Comparison of ENCODE assay signal across 1 cellular context in the genomic region with DNA sequence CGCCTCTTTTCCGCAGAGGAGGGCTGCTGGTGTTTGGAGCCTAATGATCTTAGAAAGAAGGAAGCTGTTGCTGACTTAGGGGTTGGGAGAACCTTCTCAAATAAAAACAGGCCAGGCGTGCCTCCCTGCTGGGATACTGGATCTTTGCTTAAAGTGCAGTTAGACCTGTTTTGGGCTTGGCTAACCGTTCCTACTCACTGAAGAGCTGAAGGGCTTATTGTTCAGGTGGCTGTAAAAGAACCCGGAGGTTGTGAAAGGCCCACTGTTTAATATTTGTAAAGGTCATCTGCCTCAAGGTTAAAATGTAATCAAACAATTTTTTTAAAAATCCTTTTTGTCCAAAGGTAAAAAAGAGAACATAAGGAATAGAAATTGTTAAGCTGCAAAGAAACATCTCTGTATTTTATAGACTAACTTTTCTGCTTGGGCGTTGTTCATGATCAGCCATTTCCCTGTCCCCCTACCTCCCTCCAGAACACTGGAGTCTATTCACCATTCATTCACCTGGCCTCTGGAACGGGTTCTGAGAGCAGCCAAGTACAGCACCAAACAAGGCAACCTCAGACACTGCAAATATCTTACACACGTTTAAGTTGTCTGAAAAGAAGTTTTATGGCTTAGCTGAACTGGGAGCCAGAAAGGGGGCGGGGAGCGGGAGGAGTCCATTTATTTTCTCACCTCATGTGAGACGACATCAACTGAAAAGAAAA.
TF ChIP-seq lines count a peak whose summit lies in the region.

No MANE protein-coding gene starts in this region.

TF ChIP-seq in HepG2, 621 proteins besides CTCF, POLR2A, EP300 and RAD21 (continued from another document and continues in another):
- TF ChIP-seq, protein P1, sequence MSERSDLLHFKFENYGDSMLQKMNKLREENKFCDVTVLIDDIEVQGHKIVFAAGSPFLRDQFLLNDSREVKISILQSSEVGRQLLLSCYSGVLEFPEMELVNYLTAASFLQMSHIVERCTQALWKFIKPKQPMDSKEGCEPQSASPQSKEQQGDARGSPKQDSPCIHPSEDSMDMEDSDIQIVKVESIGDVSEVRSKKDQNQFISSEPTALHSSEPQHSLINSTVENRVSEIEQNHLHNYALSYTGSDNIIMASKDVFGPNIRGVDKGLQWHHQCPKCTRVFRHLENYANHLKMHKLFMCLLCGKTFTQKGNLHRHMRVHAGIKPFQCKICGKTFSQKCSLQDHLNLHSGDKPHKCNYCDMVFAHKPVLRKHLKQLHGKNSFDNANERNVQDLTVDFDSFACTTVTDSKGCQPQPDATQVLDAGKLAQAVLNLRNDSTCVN (CRISPR knock-in tag; IDR thresholded peaks at IDR 0.05; ENCODE audit: borderline replicate concordance) = peak; percentile 85
- TF ChIP-seq SMARCE1 (IDR thresholded peaks at IDR 0.05; ENCODE audit: borderline replicate concordance) = no peak
- no peak for TF ChIP-seq ZNF124 (CRISPR knock-in tag; IDR thresholded peaks at IDR 0.05)
- TF ChIP-seq ZNF644 (CRISPR knock-in tag; IDR thresholded peaks at IDR 0.05; ENCODE audit: low read depth) = no peak
- TF ChIP-seq, protein P2, sequence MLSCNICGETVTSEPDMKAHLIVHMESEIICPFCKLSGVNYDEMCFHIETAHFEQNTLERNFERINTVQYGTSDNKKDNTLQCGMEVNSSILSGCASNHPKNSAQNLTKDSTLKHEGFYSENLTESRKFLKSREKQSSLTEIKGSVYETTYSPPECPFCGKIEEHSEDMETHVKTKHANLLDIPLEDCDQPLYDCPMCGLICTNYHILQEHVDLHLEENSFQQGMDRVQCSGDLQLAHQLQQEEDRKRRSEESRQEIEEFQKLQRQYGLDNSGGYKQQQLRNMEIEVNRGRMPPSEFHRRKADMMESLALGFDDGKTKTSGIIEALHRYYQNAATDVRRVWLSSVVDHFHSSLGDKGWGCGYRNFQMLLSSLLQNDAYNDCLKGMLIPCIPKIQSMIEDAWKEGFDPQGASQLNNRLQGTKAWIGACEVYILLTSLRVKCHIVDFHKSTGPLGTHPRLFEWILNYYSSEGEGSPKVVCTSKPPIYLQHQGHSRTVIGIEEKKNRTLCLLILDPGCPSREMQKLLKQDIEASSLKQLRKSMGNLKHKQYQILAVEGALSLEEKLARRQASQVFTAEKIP (CRISPR knock-in tag; IDR thresholded peaks at IDR 0.05; ENCODE audit: borderline replicate concordance) = no peak
- TF ChIP-seq, protein P3, sequence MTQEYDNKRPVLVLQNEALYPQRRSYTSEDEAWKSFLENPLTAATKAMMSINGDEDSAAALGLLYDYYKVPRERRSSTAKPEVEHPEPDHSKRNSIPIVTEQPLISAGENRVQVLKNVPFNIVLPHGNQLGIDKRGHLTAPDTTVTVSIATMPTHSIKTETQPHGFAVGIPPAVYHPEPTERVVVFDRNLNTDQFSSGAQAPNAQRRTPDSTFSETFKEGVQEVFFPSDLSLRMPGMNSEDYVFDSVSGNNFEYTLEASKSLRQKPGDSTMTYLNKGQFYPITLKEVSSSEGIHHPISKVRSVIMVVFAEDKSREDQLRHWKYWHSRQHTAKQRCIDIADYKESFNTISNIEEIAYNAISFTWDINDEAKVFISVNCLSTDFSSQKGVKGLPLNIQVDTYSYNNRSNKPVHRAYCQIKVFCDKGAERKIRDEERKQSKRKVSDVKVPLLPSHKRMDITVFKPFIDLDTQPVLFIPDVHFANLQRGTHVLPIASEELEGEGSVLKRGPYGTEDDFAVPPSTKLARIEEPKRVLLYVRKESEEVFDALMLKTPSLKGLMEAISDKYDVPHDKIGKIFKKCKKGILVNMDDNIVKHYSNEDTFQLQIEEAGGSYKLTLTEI (CRISPR knock-in tag; conservative IDR thresholded peaks at IDR 0.05) = no peak
- TF ChIP-seq ZNF570 (CRISPR knock-in tag; IDR thresholded peaks at IDR 0.05; ENCODE audit: borderline replicate concordance) = no peak
- TF ChIP-seq NFAT5 (CRISPR knock-in tag; IDR thresholded peaks at IDR 0.05) = no peak
- no peak for TF ChIP-seq ZNF205 (CRISPR knock-in tag; IDR thresholded peaks at IDR 0.05)
- no peak for TF ChIP-seq ZNF737 (CRISPR knock-in tag; IDR thresholded peaks at IDR 0.05; ENCODE audit: borderline replicate concordance)
- TF ChIP-seq HNRNPLL (IDR thresholded peaks at IDR 0.05; ENCODE audit: low read depth, low read length, poor library complexity, severe bottlenecking) = no peak
- no peak for TF ChIP-seq ZNF180 (CRISPR knock-in tag; IDR thresholded peaks at IDR 0.05; ENCODE audit: borderline replicate concordance, low read depth)
- TF ChIP-seq ZNF619 (CRISPR knock-in tag; IDR thresholded peaks at IDR 0.05) = no peak
- TF ChIP-seq, protein P4, sequence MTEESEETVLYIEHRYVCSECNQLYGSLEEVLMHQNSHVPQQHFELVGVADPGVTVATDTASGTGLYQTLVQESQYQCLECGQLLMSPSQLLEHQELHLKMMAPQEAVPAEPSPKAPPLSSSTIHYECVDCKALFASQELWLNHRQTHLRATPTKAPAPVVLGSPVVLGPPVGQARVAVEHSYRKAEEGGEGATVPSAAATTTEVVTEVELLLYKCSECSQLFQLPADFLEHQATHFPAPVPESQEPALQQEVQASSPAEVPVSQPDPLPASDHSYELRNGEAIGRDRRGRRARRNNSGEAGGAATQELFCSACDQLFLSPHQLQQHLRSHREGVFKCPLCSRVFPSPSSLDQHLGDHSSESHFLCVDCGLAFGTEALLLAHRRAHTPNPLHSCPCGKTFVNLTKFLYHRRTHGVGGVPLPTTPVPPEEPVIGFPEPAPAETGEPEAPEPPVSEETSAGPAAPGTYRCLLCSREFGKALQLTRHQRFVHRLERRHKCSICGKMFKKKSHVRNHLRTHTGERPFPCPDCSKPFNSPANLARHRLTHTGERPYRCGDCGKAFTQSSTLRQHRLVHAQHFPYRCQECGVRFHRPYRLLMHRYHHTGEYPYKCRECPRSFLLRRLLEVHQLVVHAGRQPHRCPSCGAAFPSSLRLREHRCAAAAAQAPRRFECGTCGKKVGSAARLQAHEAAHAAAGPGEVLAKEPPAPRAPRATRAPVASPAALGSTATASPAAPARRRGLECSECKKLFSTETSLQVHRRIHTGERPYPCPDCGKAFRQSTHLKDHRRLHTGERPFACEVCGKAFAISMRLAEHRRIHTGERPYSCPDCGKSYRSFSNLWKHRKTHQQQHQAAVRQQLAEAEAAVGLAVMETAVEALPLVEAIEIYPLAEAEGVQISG (CRISPR knock-in tag; IDR thresholded peaks at IDR 0.05) = no peak
- no peak for TF ChIP-seq SP1 (IDR thresholded peaks at IDR 0.05)
- no peak for TF ChIP-seq SP1 (CRISPR knock-in tag; IDR thresholded peaks at IDR 0.05)
- TF ChIP-seq ZSCAN29 (CRISPR knock-in tag; conservative IDR thresholded peaks at IDR 0.05) = peak; percentile 46; the same call in 1 of the 2 replicates
- no peak for TF ChIP-seq ZNF326 (CRISPR knock-in tag; IDR thresholded peaks at IDR 0.05; ENCODE audit: borderline replicate concordance)
- TF ChIP-seq MEIS1 (CRISPR knock-in tag; IDR thresholded peaks at IDR 0.05; ENCODE audit: borderline replicate concordance) = no peak
- no peak for TF ChIP-seq ZMAT3 (CRISPR knock-in tag; conservative IDR thresholded peaks at IDR 0.05)
- TF ChIP-seq ZNF740 (CRISPR knock-in tag; IDR thresholded peaks at IDR 0.05) = no peak
- no peak for TF ChIP-seq TEF (CRISPR knock-in tag; IDR thresholded peaks at IDR 0.05)
- TF ChIP-seq, protein P5, sequence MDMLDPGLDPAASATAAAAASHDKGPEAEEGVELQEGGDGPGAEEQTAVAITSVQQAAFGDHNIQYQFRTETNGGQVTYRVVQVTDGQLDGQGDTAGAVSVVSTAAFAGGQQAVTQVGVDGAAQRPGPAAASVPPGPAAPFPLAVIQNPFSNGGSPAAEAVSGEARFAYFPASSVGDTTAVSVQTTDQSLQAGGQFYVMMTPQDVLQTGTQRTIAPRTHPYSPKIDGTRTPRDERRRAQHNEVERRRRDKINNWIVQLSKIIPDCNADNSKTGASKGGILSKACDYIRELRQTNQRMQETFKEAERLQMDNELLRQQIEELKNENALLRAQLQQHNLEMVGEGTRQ (IDR thresholded peaks at IDR 0.05; ENCODE audit: low read depth, low read length) = no peak
- TF ChIP-seq, protein P5 (CRISPR knock-in tag; IDR thresholded peaks at IDR 0.05; ENCODE audit: borderline replicate concordance) = no peak
- TF ChIP-seq SP4 (CRISPR knock-in tag; IDR thresholded peaks at IDR 0.05) = no peak
- TF ChIP-seq TBX2 (CRISPR knock-in tag; IDR thresholded peaks at IDR 0.05; ENCODE audit: borderline replicate concordance) = no peak
- TF ChIP-seq ZNF441 (CRISPR knock-in tag; IDR thresholded peaks at IDR 0.05; ENCODE audit: borderline replicate concordance) = no peak
- no peak for TF ChIP-seq TRIM24 (CRISPR knock-in tag; IDR thresholded peaks at IDR 0.05)
- TF ChIP-seq ZNF18 (CRISPR knock-in tag; IDR thresholded peaks at IDR 0.05; ENCODE audit: insufficient replicate concordance) = no peak
- no peak for TF ChIP-seq CHCHD3 (CRISPR knock-in tag; IDR thresholded peaks at IDR 0.05)
- no peak for TF ChIP-seq BRF2 (CRISPR knock-in tag; IDR thresholded peaks at IDR 0.05)
